ENCODE assay signal across 1 cellular context in the genomic region with DNA sequence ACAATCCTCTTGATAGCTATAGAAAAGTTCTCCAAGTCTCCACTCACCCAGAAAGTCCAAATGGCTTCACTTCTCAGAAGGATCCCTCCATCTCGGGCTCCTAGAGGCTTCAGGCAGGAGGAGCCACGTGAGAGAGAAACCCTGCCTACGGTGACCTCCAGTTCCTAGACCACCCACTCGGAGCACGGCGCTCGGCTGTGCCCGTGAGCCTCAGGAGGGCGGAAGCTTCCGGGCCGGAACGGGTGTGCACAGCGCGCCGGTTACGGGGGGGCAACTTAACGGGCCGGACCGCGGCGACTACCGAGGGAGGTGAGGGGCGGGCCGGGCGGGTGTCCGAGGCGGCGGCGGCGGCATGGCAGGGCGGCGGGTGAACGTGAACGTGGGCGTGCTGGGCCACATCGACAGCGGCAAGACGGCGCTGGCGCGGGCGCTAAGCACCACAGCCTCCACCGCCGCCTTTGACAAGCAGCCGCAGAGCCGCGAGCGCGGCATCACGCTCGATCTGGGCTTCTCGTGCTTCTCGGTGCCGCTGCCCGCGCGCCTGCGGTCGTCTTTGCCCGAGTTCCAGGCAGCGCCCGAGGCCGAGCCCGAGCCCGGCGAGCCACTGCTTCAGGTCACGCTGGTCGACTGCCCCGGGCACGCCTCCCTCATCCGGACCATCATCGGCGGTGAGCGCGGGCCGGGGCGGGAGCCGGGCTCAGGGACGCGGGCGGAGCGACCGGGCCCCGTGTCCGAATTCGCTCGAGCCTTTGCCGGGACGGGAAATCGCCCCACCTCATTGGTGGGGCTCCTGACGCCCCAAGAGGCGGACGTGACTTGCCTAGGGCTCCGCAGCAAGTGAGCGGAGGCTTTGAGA.
A peak's percentile ranks its signal among the peaks of the same experiment; 100 is the strongest.
TF ChIP-seq lines count a peak whose summit lies in the region.

A gene with protein sequence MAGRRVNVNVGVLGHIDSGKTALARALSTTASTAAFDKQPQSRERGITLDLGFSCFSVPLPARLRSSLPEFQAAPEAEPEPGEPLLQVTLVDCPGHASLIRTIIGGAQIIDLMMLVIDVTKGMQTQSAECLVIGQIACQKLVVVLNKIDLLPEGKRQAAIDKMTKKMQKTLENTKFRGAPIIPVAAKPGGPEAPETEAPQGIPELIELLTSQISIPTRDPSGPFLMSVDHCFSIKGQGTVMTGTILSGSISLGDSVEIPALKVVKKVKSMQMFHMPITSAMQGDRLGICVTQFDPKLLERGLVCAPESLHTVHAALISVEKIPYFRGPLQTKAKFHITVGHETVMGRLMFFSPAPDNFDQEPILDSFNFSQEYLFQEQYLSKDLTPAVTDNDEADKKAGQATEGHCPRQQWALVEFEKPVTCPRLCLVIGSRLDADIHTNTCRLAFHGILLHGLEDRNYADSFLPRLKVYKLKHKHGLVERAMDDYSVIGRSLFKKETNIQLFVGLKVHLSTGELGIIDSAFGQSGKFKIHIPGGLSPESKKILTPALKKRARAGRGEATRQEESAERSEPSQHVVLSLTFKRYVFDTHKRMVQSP (plus strand): TSS at position 326 of the 856 bp plus-strand sequence. CDS start 27 bp downstream, at position 353.

TF ChIP-seq in HepG2, 621 proteins besides CTCF, POLR2A, EP300 and RAD21 (continued from another document and continues in another):
- TF ChIP-seq, protein P1, sequence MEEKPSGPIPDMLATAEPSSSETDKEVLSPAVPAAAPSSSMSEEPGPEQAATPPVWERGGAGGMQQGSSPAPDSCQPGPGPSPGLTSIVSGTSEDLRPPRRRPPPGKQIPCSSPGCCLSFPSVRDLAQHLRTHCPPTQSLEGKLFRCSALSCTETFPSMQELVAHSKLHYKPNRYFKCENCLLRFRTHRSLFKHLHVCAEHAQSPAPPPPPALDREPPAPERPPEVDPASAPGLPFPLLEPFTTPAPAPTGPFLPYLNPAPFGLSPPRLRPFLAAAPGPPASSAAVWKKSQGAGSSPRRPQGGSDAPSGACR (CRISPR knock-in tag; IDR thresholded peaks at IDR 0.05): peak; percentile 92
- TF ChIP-seq GABPA (IDR thresholded peaks at IDR 0.05; ENCODE audit: low read depth, low read length) (peak; percentile 82), GABPA (CRISPR knock-in tag; IDR thresholded peaks at IDR 0.05; ENCODE audit: low read depth) (peak; percentile 90), ZNF484 (CRISPR knock-in tag; IDR thresholded peaks at IDR 0.05; ENCODE audit: borderline replicate concordance, low read depth) (no peak), ZNF30 (CRISPR knock-in tag; IDR thresholded peaks at IDR 0.05) (peak; percentile 72; the same call in 1 of the 2 replicates), ZFP36L1 (CRISPR knock-in tag; IDR thresholded peaks at IDR 0.05) (no peak), POLR2AphosphoS5 (IDR thresholded peaks at IDR 0.05; ENCODE audit: low read depth, low read length) (peak; percentile 81), ASH2L (IDR thresholded peaks at IDR 0.05; ENCODE audit: insufficient read length, low read depth, low read length) (peak; percentile 87), JUN (CRISPR knock-in tag; IDR thresholded peaks at IDR 0.05) (0 out of 2 replicates have a peak, but pooled peaks have one; percentile 24), PHF5A (CRISPR knock-in tag; IDR thresholded peaks at IDR 0.05; ENCODE audit: low read depth, unreplicated experiment) (peak; percentile 32), ONECUT2 (CRISPR knock-in tag; IDR thresholded peaks at IDR 0.05) (0 out of 2 replicates have a peak, but pooled peaks have one; percentile 29), ZNF775 (CRISPR knock-in tag; IDR thresholded peaks at IDR 0.05; ENCODE audit: borderline replicate concordance) (no peak), ZNF83 (CRISPR knock-in tag; IDR thresholded peaks at IDR 0.05; ENCODE audit: borderline replicate concordance) (peak; percentile 68; the same call in 1 of the 2 replicates), ZKSCAN5 (CRISPR knock-in tag; IDR thresholded peaks at IDR 0.05) (no peak), ZNF879 (CRISPR knock-in tag; IDR thresholded peaks at IDR 0.05) (peak; percentile 97), PCBP2 (optimal IDR thresholded peaks at IDR 0.05; ENCODE audit: low read depth, low read length, poor library complexity, severe bottlenecking) (no peak), NFE2L1 (CRISPR knock-in tag; IDR thresholded peaks at IDR 0.05; ENCODE audit: borderline replicate concordance) (peak; percentile 64; the same call in 1 of the 2 replicates), ZSCAN29 (CRISPR knock-in tag; conservative IDR thresholded peaks at IDR 0.05) (peak; percentile 50; the same call in 1 of the 2 replicates), GLI4 (CRISPR knock-in tag; IDR thresholded peaks at IDR 0.05; ENCODE audit: borderline replicate concordance) (peak; percentile 86; the same call in 1 of the 2 replicates), TEAD3 (CRISPR knock-in tag; optimal IDR thresholded peaks at IDR 0.05; ENCODE audit: borderline replicate concordance) (peak; percentile 59), SMAD1 (CRISPR knock-in tag; IDR thresholded peaks at IDR 0.05; ENCODE audit: borderline replicate concordance, low read depth) (peak; percentile 81; the same call in 1 of the 2 replicates)
- TF ChIP-seq, protein P2, sequence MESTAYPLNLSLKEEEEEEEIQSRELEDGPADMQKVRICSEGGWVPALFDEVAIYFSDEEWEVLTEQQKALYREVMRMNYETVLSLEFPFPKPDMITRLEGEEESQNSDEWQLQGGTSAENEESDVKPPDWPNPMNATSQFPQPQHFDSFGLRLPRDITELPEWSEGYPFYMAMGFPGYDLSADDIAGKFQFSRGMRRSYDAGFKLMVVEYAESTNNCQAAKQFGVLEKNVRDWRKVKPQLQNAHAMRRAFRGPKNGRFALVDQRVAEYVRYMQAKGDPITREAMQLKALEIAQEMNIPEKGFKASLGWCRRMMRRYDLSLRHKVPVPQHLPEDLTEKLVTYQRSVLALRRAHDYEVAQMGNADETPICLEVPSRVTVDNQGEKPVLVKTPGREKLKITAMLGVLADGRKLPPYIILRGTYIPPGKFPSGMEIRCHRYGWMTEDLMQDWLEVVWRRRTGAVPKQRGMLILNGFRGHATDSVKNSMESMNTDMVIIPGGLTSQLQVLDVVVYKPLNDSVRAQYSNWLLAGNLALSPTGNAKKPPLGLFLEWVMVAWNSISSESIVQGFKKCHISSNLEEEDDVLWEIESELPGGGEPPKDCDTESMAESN (CRISPR knock-in tag; conservative IDR thresholded peaks at IDR 0.05): peak; percentile 72
- TF ChIP-seq, protein P3, sequence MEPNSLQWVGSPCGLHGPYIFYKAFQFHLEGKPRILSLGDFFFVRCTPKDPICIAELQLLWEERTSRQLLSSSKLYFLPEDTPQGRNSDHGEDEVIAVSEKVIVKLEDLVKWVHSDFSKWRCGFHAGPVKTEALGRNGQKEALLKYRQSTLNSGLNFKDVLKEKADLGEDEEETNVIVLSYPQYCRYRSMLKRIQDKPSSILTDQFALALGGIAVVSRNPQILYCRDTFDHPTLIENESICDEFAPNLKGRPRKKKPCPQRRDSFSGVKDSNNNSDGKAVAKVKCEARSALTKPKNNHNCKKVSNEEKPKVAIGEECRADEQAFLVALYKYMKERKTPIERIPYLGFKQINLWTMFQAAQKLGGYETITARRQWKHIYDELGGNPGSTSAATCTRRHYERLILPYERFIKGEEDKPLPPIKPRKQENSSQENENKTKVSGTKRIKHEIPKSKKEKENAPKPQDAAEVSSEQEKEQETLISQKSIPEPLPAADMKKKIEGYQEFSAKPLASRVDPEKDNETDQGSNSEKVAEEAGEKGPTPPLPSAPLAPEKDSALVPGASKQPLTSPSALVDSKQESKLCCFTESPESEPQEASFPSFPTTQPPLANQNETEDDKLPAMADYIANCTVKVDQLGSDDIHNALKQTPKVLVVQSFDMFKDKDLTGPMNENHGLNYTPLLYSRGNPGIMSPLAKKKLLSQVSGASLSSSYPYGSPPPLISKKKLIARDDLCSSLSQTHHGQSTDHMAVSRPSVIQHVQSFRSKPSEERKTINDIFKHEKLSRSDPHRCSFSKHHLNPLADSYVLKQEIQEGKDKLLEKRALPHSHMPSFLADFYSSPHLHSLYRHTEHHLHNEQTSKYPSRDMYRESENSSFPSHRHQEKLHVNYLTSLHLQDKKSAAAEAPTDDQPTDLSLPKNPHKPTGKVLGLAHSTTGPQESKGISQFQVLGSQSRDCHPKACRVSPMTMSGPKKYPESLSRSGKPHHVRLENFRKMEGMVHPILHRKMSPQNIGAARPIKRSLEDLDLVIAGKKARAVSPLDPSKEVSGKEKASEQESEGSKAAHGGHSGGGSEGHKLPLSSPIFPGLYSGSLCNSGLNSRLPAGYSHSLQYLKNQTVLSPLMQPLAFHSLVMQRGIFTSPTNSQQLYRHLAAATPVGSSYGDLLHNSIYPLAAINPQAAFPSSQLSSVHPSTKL (CRISPR knock-in tag; IDR thresholded peaks at IDR 0.05): peak; percentile 61
- TF ChIP-seq, protein P4, sequence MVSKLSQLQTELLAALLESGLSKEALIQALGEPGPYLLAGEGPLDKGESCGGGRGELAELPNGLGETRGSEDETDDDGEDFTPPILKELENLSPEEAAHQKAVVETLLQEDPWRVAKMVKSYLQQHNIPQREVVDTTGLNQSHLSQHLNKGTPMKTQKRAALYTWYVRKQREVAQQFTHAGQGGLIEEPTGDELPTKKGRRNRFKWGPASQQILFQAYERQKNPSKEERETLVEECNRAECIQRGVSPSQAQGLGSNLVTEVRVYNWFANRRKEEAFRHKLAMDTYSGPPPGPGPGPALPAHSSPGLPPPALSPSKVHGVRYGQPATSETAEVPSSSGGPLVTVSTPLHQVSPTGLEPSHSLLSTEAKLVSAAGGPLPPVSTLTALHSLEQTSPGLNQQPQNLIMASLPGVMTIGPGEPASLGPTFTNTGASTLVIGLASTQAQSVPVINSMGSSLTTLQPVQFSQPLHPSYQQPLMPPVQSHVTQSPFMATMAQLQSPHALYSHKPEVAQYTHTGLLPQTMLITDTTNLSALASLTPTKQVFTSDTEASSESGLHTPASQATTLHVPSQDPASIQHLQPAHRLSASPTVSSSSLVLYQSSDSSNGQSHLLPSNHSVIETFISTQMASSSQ (IDR thresholded peaks at IDR 0.05; ENCODE audit: low read depth): 0 out of 2 replicates have a peak, but pooled peaks have one; percentile 22
- TF ChIP-seq, protein P4 (CRISPR knock-in tag; IDR thresholded peaks at IDR 0.05; ENCODE audit: borderline replicate concordance): peak; percentile 60; the same call in 1 of the 2 replicates
- TF ChIP-seq, protein P5, sequence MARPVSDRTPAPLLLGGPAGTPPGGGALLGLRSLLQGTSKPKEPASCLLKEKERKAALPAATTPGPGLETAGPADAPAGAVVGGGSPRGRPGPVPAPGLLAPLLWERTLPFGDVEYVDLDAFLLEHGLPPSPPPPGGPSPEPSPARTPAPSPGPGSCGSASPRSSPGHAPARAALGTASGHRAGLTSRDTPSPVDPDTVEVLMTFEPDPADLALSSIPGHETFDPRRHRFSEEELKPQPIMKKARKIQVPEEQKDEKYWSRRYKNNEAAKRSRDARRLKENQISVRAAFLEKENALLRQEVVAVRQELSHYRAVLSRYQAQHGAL (CRISPR knock-in tag; IDR thresholded peaks at IDR 0.05; ENCODE audit: not compliant biosample characterization): peak; percentile 55
- TF ChIP-seq, protein P6, sequence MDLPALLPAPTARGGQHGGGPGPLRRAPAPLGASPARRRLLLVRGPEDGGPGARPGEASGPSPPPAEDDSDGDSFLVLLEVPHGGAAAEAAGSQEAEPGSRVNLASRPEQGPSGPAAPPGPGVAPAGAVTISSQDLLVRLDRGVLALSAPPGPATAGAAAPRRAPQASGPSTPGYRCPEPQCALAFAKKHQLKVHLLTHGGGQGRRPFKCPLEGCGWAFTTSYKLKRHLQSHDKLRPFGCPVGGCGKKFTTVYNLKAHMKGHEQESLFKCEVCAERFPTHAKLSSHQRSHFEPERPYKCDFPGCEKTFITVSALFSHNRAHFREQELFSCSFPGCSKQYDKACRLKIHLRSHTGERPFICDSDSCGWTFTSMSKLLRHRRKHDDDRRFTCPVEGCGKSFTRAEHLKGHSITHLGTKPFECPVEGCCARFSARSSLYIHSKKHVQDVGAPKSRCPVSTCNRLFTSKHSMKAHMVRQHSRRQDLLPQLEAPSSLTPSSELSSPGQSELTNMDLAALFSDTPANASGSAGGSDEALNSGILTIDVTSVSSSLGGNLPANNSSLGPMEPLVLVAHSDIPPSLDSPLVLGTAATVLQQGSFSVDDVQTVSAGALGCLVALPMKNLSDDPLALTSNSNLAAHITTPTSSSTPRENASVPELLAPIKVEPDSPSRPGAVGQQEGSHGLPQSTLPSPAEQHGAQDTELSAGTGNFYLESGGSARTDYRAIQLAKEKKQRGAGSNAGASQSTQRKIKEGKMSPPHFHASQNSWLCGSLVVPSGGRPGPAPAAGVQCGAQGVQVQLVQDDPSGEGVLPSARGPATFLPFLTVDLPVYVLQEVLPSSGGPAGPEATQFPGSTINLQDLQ (CRISPR knock-in tag; IDR thresholded peaks at IDR 0.05): peak; percentile 90
